In genomic region chr12:115980339-115980738, GRCh38 we compare ENCODE assay signal across 11 cellular contexts.
DNase-seq lines count a peak whose midpoint lies in the region; ATAC-seq, FAIRE-seq and TF ChIP-seq lines count a peak whose summit lies in the region.
"Had no signal": no experiment of that assay in that cellular context is flagged by ENCODE, and none has a peak within 500 bp of the region (broad histone marks: within the 10 kb centered on the region; RNA-seq: fewer than 3 reads in every experiment).

No MANE protein-coding gene starts in this region.

- CTCF ChIA-PET in WTC11 (lab: Charles Lee), result interaction anchor here (1.3 kb wide), 1 partner anchor 708 kb away, joined by 5 read pairs; no protein-coding TSS in a partner anchor
- CTCF ChIA-PET in endothelial cell of umbilical vein (lab: Charles Lee), result interaction anchor here (1.4 kb wide), 1 partner anchor 15 kb away, joined by 3 read pairs; no protein-coding TSS in a partner anchor

- H3K14ac ChIP-seq in H9 (ENCODE audit: insufficient read depth, low read length), result no peak overlapping the region

- no TSS peak for BruUV-seq in endothelial cell of umbilical vein (replicated peaks; lab: Mats Ljungman, UMichigan)

- H4K8ac ChIP-seq in H9 (replicated peaks; ENCODE audit: insufficient read length, low read depth, low read length), result no peak overlapping the region

- POLR2A ChIA-PET in WTC11 (lab: Charles Lee) (no interaction called here), endothelial cell of umbilical vein (lab: Charles Lee) (no interaction called here)

- H4K20me1 ChIP-seq in H9 (ENCODE audit: control insufficient read depth, insufficient read depth, insufficient read length) (no peaks in the 10 kb centered on the region), endothelial cell of umbilical vein (replicated peaks; ENCODE audit: control insufficient read depth, extremely low read depth, insufficient read depth, low read length) (no peaks in the 10 kb centered on the region)

- H3K9ac ChIP-seq in H9 (ENCODE audit: extremely low read depth, insufficient read length, low read length) (no peak overlapping the region), endothelial cell of umbilical vein (replicated peaks; ENCODE audit: extremely low read depth, insufficient read depth, low read length) (no peak overlapping the region)

- H3K23ac ChIP-seq in H9 (ENCODE audit: insufficient read length, low read depth, low read length), result no peak overlapping the region

- no peak overlapping the region for H2AK5ac ChIP-seq in H9 (ENCODE audit: insufficient read length, low read length)

- H3K27me3 Mint-ChIP-seq in H9 (ENCODE audit: low read depth), result no peaks in the 10 kb centered on the region
- H3K27me3 Mint-ChIP-seq in WTC11 (ENCODE audit: low read depth), result no peaks in the 10 kb centered on the region
- no peaks in the 10 kb centered on the region for H3K27me3 Mint-ChIP-seq in stimulated activated naive B cell treated with anti-CD40 and anti-IgM and Interleukin-4, amounts not matched to agents 10 μg/mL and 1 μg/mL and 100 μg/mL, for 72 hours
- H3K27me3 Mint-ChIP-seq: CD4-positive, CD25-positive, alpha-beta regulatory T cell had no signal

- no peak overlapping the region for H2BK120ac ChIP-seq in H9 (ENCODE audit: low read depth, low read length, poor library complexity, severe bottlenecking)

- H3K4me3 ChIP-seq in endothelial cell of umbilical vein (replicated peaks in 1 of 3; ENCODE audit: insufficient read depth in 1 of 3, low read depth in 1 of 3, low read length in 3 of 3), result no peak overlapping the region
- H3K4me3 ChIP-seq: A549 had no signal

- peaks cover 11 to 12% of the 10 kb centered on the region in 2 experiments for H3K4me1 Mint-ChIP-seq in H9
- peaks cover 18% of the 10 kb centered on the region for H3K4me1 Mint-ChIP-seq in WTC11
- peaks cover 0 to 4% of the 10 kb centered on the region in 2 donors for H3K4me1 Mint-ChIP-seq in stimulated activated naive B cell treated with anti-CD40 and anti-IgM and Interleukin-4, amounts not matched to agents 10 μg/mL and 1 μg/mL and 100 μg/mL, for 72 hours

- WGBS in H9 (ENCODE audit: extremely low coverage, insufficient read length, low lambda C conversion rate), result no CpG with 5 or more reads among the region's 3 CpGs

- H3K27ac ChIP-seq in H9 (ENCODE audit: insufficient read length, low read depth, low read length) (no peak overlapping the region), endothelial cell of umbilical vein (ENCODE audit: insufficient read depth, low read depth, low read length) (no peak overlapping the region)
- H3K27ac ChIP-seq: A549 had no signal

- H3K4me1 ChIP-seq in H9 (ENCODE audit: insufficient read depth, low read length) (no peaks in the 10 kb centered on the region), endothelial cell of umbilical vein (ENCODE audit: control insufficient read depth, extremely low read depth, insufficient read depth, low read length) (no peaks in the 10 kb centered on the region)
- H3K4me1 ChIP-seq: A549 had no signal

- H2BK5ac ChIP-seq in H9 (ENCODE audit: insufficient read length, low read length), result peak overlapping the region; percentile 17

- no peak overlapping the region for H2BK12ac ChIP-seq in H9 (ENCODE audit: insufficient read length, low read depth, low read length)

- no peaks in the 10 kb centered on the region for H3K23me2 ChIP-seq in H9 (ENCODE audit: insufficient read length, low read depth, low read length, poor library complexity, severe bottlenecking)

- H3T11ph ChIP-seq in H9 (ENCODE audit: low read length), result no peak overlapping the region

- intact Hi-C loops in endothelial cell of umbilical vein (cut with micrococcal nuclease), result no loop called here

- H3K27ac Mint-ChIP-seq in H9 (peak overlapping the region in 2 of 3 experiments; percentile 53 to 97; a peak in 5 of 7 replicates), WTC11 (no peak overlapping the region)
- H3K27ac Mint-ChIP-seq in stimulated activated naive B cell treated with anti-CD40 and anti-IgM and Interleukin-4, amounts not matched to agents 10 μg/mL and 1 μg/mL and 100 μg/mL, for 72 hours, result peak overlapping the region; percentile 14

- no peaks in the 10 kb centered on the region for H3K27me3 ChIP-seq in H9 (ENCODE audit: insufficient read depth, low read length)
- H3K27me3 ChIP-seq in endothelial cell of umbilical vein (ENCODE audit: control insufficient read depth in 2 of 2, insufficient read depth in 2 of 2, low read length in 2 of 2), result no peaks in the 10 kb centered on the region

- H3K36me3 Mint-ChIP-seq in H9 (ENCODE audit: insufficient read depth in 1 of 3, low read depth in 3 of 3) (peaks cover 5 to 32% (median 31%) of the 10 kb centered on the region in 3 experiments; a peak in 6 of 7 replicates), WTC11 (peaks cover 24% of the 10 kb centered on the region)
- peaks cover 15 to 34% of the 10 kb centered on the region in 2 donors for H3K36me3 Mint-ChIP-seq in stimulated activated naive B cell treated with anti-CD40 and anti-IgM and Interleukin-4, amounts not matched to agents 10 μg/mL and 1 μg/mL and 100 μg/mL, for 72 hours

- no peak for TF ChIP-seq POLR2A in endothelial cell of umbilical vein (IDR thresholded peaks at IDR 0.05; ENCODE audit: low read depth, low read length)

- peak overlapping the region; percentile 57 for H3K18ac ChIP-seq in H9 (ENCODE audit: insufficient read length, low read depth, low read length)

- ATAC-seq in WTC11 (no peak), HG03460 (IDR thresholded peaks at IDR 0.05; ENCODE audit: unreplicated experiment) (no peak)
- no peak for ATAC-seq in stimulated activated naive B cell treated with anti-CD40 and anti-IgM and Interleukin-4, amounts not matched to agents 10 μg/mL and 1 μg/mL and 100 μg/mL, for 72 hours (replicated peaks)
- ATAC-seq: A549 had no signal

- H3K4me2 ChIP-seq in H9 (ENCODE audit: insufficient read depth, insufficient read length, low read length) (no peak overlapping the region), endothelial cell of umbilical vein (ENCODE audit: insufficient read depth, low read length) (no peak overlapping the region)
- H3K4me2 ChIP-seq: A549 had no signal

- H3K9me3 Mint-ChIP-seq in H9, result no peaks in the 10 kb centered on the region
- no peaks in the 10 kb centered on the region for H3K9me3 Mint-ChIP-seq in WTC11
- H3K9me3 Mint-ChIP-seq in stimulated activated naive B cell treated with anti-CD40 and anti-IgM and Interleukin-4, amounts not matched to agents 10 μg/mL and 1 μg/mL and 100 μg/mL, for 72 hours, result no peaks in the 10 kb centered on the region
- H3K9me3 Mint-ChIP-seq: CD4-positive, CD25-positive, alpha-beta regulatory T cell had no signal

- TF ChIP-seq CTCF in H9 (conservative IDR thresholded peaks at IDR 0.05), result no peak
- TF ChIP-seq CTCF in WTC11 (IDR thresholded peaks at IDR 0.05), result no peak
- no peak for TF ChIP-seq CTCF in endothelial cell of umbilical vein (IDR thresholded peaks at IDR 0.05; ENCODE audit: extremely low read depth in 1 of 2, insufficient read depth in 1 of 2, low read depth in 1 of 2, low read length in 2 of 2)

- H3K36me3 ChIP-seq in endothelial cell of umbilical vein (ENCODE audit: control insufficient read depth in 2 of 2, extremely low read depth in 1 of 2, insufficient read depth in 2 of 2, low read length in 2 of 2), result peaks cover 2 to 11% of the 10 kb centered on the region in 2 experiments

- no peak overlapping the region for H2BK20ac ChIP-seq in H9 (ENCODE audit: low read depth, low read length, poor library complexity, severe bottlenecking)

- no peaks in the 10 kb centered on the region for H3K79me1 ChIP-seq in H9 (ENCODE audit: insufficient read depth, low read depth, low read length, poor library complexity, severe bottlenecking)

- H3K56ac ChIP-seq in H9 (ENCODE audit: insufficient read length, low read depth, low read length), result no peak overlapping the region

- FAIRE-seq in endothelial cell of umbilical vein (lab: Jason Lieb, UNC), result peak; percentile 43
- FAIRE-seq: A549, H54 had no signal

- 0 out of 2 replicates have a peak, but pooled peaks cover 2% of the 10 kb centered on the region for H3K79me2 ChIP-seq in H9 (ENCODE audit: insufficient read depth, low read length)
- no peaks in the 10 kb centered on the region for H3K79me2 ChIP-seq in endothelial cell of umbilical vein (ENCODE audit: control insufficient read depth, insufficient read depth, low read length)

- DNase-seq in H9 (no peak), WTC11 (ENCODE audit: low spot score) (no peak), endothelial cell of umbilical vein (ENCODE audit: low read depth, low spot score) (no peak), AG08395 (ENCODE audit: low spot score) (no peak), activated gamma-delta T cell (lab: John Stamatoyannopoulos, UW) (no peak)
- DNase-seq in stimulated activated naive B cell treated with anti-CD40 and anti-IgM and Interleukin-4, amounts not matched to agents 10 μg/mL and 1 μg/mL and 100 μg/mL, for 72 hours, result no peak
- DNase-seq: CD4-positive, CD25-positive, alpha-beta regulatory T cell; KBM-7 had no signal

- H3K9me1 ChIP-seq in endothelial cell of umbilical vein (replicated peaks; ENCODE audit: control insufficient read depth, extremely low read depth, insufficient read depth, low read length), result no peaks in the 10 kb centered on the region

- H3K4me3 Mint-ChIP-seq in H9, result no peak overlapping the region
- H3K4me3 Mint-ChIP-seq in WTC11, result no peak overlapping the region; the same call in 1 of the 2 replicates
- no peak overlapping the region for H3K4me3 Mint-ChIP-seq in stimulated activated naive B cell treated with anti-CD40 and anti-IgM and Interleukin-4, amounts not matched to agents 10 μg/mL and 1 μg/mL and 100 μg/mL, for 72 hours
- H3K4me3 Mint-ChIP-seq: CD4-positive, CD25-positive, alpha-beta regulatory T cell had no signal

- dilution Hi-C loops in endothelial cell of umbilical vein (cut with MboI; ENCODE audit: extremely low pct_ligation_motif_present, low sequenced_read_pairs), result no loop called here

- H3K9me3 ChIP-seq in H9 (ENCODE audit: control insufficient read depth, low read depth, low read length), result no peaks in the 10 kb centered on the region
- no peaks in the 10 kb centered on the region for H3K9me3 ChIP-seq in endothelial cell of umbilical vein (replicated peaks; ENCODE audit: control insufficient read depth, insufficient read depth, low read length)
- H3K9me3 ChIP-seq: A549 had no signal

- H4K5ac ChIP-seq in H9 (ENCODE audit: insufficient read length, low read depth, low read length), result no peak overlapping the region

- no peak overlapping the region for H2BK15ac ChIP-seq in H9 (ENCODE audit: low read depth, low read length)

- no peak overlapping the region for H3K4ac ChIP-seq in H9 (ENCODE audit: low read depth, low read length)

- H4K91ac ChIP-seq in H9 (ENCODE audit: insufficient read length, low read depth, low read length), result no peak overlapping the region

- H2AFZ ChIP-seq in H9 (ENCODE audit: low read length) (no peak overlapping the region), endothelial cell of umbilical vein (ENCODE audit: low read depth, low read length) (no peak overlapping the region)

TF ChIP-seq in WTC11, 78 proteins besides CTCF, POLR2A, EP300 and RAD21 (continues in another document):
- TF ChIP-seq CREB1 (CRISPR knock-in tag; IDR thresholded peaks at IDR 0.05), result no peak
- peak; percentile 87 for TF ChIP-seq ZNF121 (CRISPR knock-in tag; IDR thresholded peaks at IDR 0.05)

TF ChIP-seq in endothelial cell of umbilical vein, 7 proteins besides CTCF, POLR2A, EP300 and RAD21 (continues in another document):
- TF ChIP-seq POLR2AphosphoS5 (IDR thresholded peaks at IDR 0.05; ENCODE audit: insufficient read depth, low read depth, low read length), result no peak
- TF ChIP-seq GATA2 (IDR thresholded peaks at IDR 0.05; ENCODE audit: insufficient read depth, insufficient read length, low read depth, low read length), result no peak
